In the genomic region with DNA sequence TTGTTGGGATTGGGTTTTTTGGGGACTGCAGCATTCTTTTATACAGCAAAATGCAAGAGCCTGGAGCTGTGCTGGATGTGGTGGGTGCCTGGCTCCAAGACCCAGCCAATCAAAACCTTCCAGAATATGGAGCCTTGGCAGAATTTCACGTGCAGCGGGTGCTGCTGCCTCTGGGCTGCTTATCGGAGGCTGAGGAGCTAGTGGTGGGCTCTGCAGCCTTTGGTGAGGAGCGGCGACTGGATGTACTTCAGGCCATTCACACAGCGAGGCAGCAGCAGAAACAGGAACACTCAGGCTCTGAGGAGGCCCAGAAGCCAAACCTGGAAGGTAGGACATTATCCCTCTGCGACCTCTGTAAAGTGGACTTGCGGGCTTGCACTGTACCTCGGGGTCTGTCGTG, we compare ENCODE assay signal across 1 cellular context.
TF ChIP-seq lines count a peak whose summit lies in the region.

No MANE protein-coding gene starts in this region.

TF ChIP-seq in GM12878, 131 proteins besides CTCF, POLR2A, EP300 and RAD21 (continued from another document):
- no peak for TF ChIP-seq IRF4 (IDR thresholded peaks at IDR 0.05; ENCODE audit: low read depth, low read length)
- TF ChIP-seq RCOR1 (conservative IDR thresholded peaks at IDR 0.05; ENCODE audit: low read depth, low read length): no peak
- no peak for TF ChIP-seq ZZZ3 (IDR thresholded peaks at IDR 0.05; ENCODE audit: control insufficient read depth, insufficient read length, low read depth)
- no peak for TF ChIP-seq TCF3 (IDR thresholded peaks at IDR 0.05; ENCODE audit: borderline replicate concordance, insufficient read depth, low read depth, low read length)
- TF ChIP-seq CBX5 (IDR thresholded peaks at IDR 0.05; ENCODE audit: low read depth): no peak
- no peak for TF ChIP-seq BACH1 (IDR thresholded peaks at IDR 0.05; ENCODE audit: borderline replicate concordance)
- no peak for TF ChIP-seq ATF2 (IDR thresholded peaks at IDR 0.05; ENCODE audit: low read length)
- no peak for TF ChIP-seq SP1 (IDR thresholded peaks at IDR 0.05; ENCODE audit: low read depth, low read length)
